ENCODE assay signal across 8 cellular contexts in the genomic region with DNA sequence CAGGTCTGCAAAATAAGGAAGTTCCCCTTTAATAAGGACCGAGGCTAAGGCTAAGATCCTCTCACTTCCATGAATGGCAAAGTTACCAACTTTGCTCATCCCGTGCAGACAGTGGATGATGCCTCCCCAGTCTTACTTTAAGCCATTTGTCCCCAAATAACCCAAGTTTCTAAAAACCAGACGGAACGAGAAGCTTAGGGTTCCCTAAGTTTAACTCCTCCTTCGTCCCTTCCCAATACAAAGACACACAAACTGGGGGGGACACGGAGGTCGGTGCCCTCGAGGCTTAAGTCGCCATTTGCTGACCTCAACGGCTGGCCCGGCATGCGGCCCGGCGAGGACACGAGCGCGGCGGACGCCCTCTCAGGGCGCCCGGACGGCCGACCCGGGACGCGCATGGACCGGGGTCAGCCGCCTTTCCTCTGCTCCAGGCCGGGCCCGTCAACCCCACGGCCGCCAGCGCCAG. TPM values are rescaled to one million over a fixed set of nuclear protein-coding genes. Genes with fewer than 3 reads are reported as not detected.
DNase-seq lines count a peak whose midpoint lies in the region; ATAC-seq and TF ChIP-seq lines count a peak whose summit lies in the region.

No MANE protein-coding gene starts in this region.

- H3K4me3 Mint-ChIP-seq in activated CD4-positive, alpha-beta T cell treated with anti-CD3 and anti-CD28 coated beads for 36 hours = peak overlapping the region; percentile 89
- peak overlapping the region; percentile 87 for H3K4me3 Mint-ChIP-seq in activated B cell treated with CpG ODN at 0.5 μM for 24 hours

- peak overlapping the region; percentile 30 for H3K27ac Mint-ChIP-seq in activated CD4-positive, alpha-beta T cell treated with anti-CD3 and anti-CD28 coated beads for 36 hours
- H3K27ac Mint-ChIP-seq in activated B cell treated with CpG ODN at 0.5 μM for 24 hours = peak overlapping the region; percentile 71

- no peaks in the 10 kb centered on the region for H3K9me3 Mint-ChIP-seq in activated CD4-positive, alpha-beta T cell treated with anti-CD3 and anti-CD28 coated beads for 36 hours (ENCODE audit: low read depth)
- H3K9me3 Mint-ChIP-seq in activated B cell treated with CpG ODN at 0.5 μM for 24 hours = no peaks in the 10 kb centered on the region

- H4K20me1 ChIP-seq in Loucy (ENCODE audit: insufficient read depth, low read length, poor library complexity, severe bottlenecking) = peaks cover 49% of the 10 kb centered on the region

- WGBS in urinary bladder = under 1% methylated on average over 33 of the region's 33 CpGs

- H3K36me3 ChIP-seq in Loucy (ENCODE audit: insufficient read depth, low read length) = no peaks in the 10 kb centered on the region
- no peaks in the 10 kb centered on the region for H3K36me3 ChIP-seq in mucosa of rectum (ENCODE audit: control insufficient read depth in 2 of 2, insufficient read depth in 2 of 2, low read length in 2 of 2)
- H3K36me3 ChIP-seq in urinary bladder (ENCODE audit: insufficient read depth) = no peaks in the 10 kb centered on the region

- ATAC-seq in activated CD4-positive, alpha-beta T cell treated with anti-CD3 and anti-CD28 coated beads for 36 hours = peak; percentile 14
- ATAC-seq in activated B cell treated with CpG ODN at 0.5 μM for 24 hours (ENCODE audit: low read depth) = no peak

- peak; percentile 43 for DNase-seq in activated CD4-positive, alpha-beta T cell treated with anti-CD3 and anti-CD28 coated beads for 36 hours
- no peak for DNase-seq in activated CD4-positive, alpha-beta T cell treated with anti-CD3 and anti-CD28 coated beads for 1 hour
- no peak for DNase-seq in HFF-Myc (ENCODE audit: extremely low read depth, low read depth)
- DNase-seq in activated B cell treated with CpG ODN at 0.5 μM for 24 hours = no peak
- peak; percentile 76 to 88 for DNase-seq in erythroblast (lab: John Stamatoyannopoulos, UW)

- H3K4me1 Mint-ChIP-seq in activated CD4-positive, alpha-beta T cell treated with anti-CD3 and anti-CD28 coated beads for 36 hours = peaks cover 41% of the 10 kb centered on the region
- peaks cover 39% of the 10 kb centered on the region for H3K4me1 Mint-ChIP-seq in activated B cell treated with CpG ODN at 0.5 μM for 24 hours

- TF ChIP-seq CTCF in HFF-Myc (IDR thresholded peaks at IDR 0.05; ENCODE audit: low read depth, low read length, missing control alignments) (no peak), Loucy (conservative IDR thresholded peaks at IDR 0.05; ENCODE audit: low read length) (no peak), activated B cell treated with CpG ODN at 0.5 μM for 24 hours (IDR thresholded peaks at IDR 0.05) (no peak)

- POLR2A ChIA-PET in activated CD4-positive, alpha-beta T cell treated with anti-CD3 and anti-CD28 coated beads for 36 hours (lab: Charles Lee) = interaction anchor here (0.5 to 1.8 kb wide), 5 partner anchors 79 to 1213 kb away, joined by 3 to 9 read pairs (median 3); partner anchors contain the start of genes EPM2A and SHPRH
- POLR2A ChIA-PET in activated B cell treated with CpG ODN at 0.5 μM for 24 hours (lab: Charles Lee) = interaction anchor here (0.6 to 2.9 kb wide), 4 partner anchors 52 to 150 kb away, joined by 4 to 75 read pairs (median 24); partner anchors contain the start of genes EPM2A and SHPRH

- no peaks in the 10 kb centered on the region for H3K27me3 ChIP-seq in Loucy (ENCODE audit: insufficient read depth, low read length, poor library complexity, severe bottlenecking)
- no peaks in the 10 kb centered on the region for H3K27me3 ChIP-seq in mucosa of rectum (ENCODE audit: control insufficient read depth in 2 of 2, insufficient read depth in 2 of 2, low read length in 2 of 2)

- no peaks in the 10 kb centered on the region for H3K9me2 ChIP-seq in Loucy (replicated peaks; ENCODE audit: low read depth, low read length)

- H3K79me2 ChIP-seq in Loucy (ENCODE audit: insufficient read depth, low read length) = peaks cover 69% of the 10 kb centered on the region

- H3K27ac ChIP-seq in mucosa of rectum (ENCODE audit: low read depth in 2 of 2, low read length in 2 of 2) (peak overlapping the region; percentile 88 to 92), urinary bladder (ENCODE audit: low read depth) (peak overlapping the region; percentile 95)

- no peak for TF ChIP-seq POLR2A in erythroblast (IDR thresholded peaks at IDR 0.05; ENCODE audit: low read length)

- H3K9ac ChIP-seq in Loucy (ENCODE audit: low read depth, low read length, poor library complexity, severe bottlenecking) (peak overlapping the region; percentile 89), mucosa of rectum (ENCODE audit: low read depth in 1 of 2, low read length in 2 of 2) (peak overlapping the region; percentile 84 to 86)

- H3K36me3 Mint-ChIP-seq in activated CD4-positive, alpha-beta T cell treated with anti-CD3 and anti-CD28 coated beads for 36 hours (ENCODE audit: low read depth) = peaks cover 2% of the 10 kb centered on the region
- peaks cover 4% of the 10 kb centered on the region for H3K36me3 Mint-ChIP-seq in activated B cell treated with CpG ODN at 0.5 μM for 24 hours (ENCODE audit: low read depth)

- H3K4me3 ChIP-seq in HFF-Myc (replicated peaks; ENCODE audit: low read depth, low read length) (peak overlapping the region; percentile 79), Loucy (ENCODE audit: low read length, poor library complexity, severe bottlenecking) (peak overlapping the region; percentile 98), mucosa of rectum (ENCODE audit: low read length in 2 of 2) (peak overlapping the region; percentile 73 to 83), urinary bladder (ENCODE audit: low read depth, low read length) (peak overlapping the region; percentile 93)

- no peaks in the 10 kb centered on the region for H3F3A ChIP-seq in Loucy (ENCODE audit: low read depth)

- H3K27me3 Mint-ChIP-seq in activated CD4-positive, alpha-beta T cell treated with anti-CD3 and anti-CD28 coated beads for 36 hours = no peaks in the 10 kb centered on the region
- no peaks in the 10 kb centered on the region for H3K27me3 Mint-ChIP-seq in activated B cell treated with CpG ODN at 0.5 μM for 24 hours

- intact Hi-C loops in activated CD4-positive, alpha-beta T cell treated with anti-CD3 and anti-CD28 coated beads for 36 hours (cut with DNase I, micrococcal nuclease) = loop anchor here (1.0 to 10.0 kb wide), 8 partner anchors 79 to 1659 kb away; partner anchors contain the start of genes EPM2A (in 2 of the 2), SHPRH (in 2 of the 2) and STX11 (in 1 of the 2)
- intact Hi-C loops in activated B cell treated with CpG ODN at 0.5 μM for 24 hours (cut with micrococcal nuclease) = loop anchor here (1.0 to 10.0 kb wide), 5 partner anchors 50 to 1597 kb away; partner anchors contain the start of genes EPM2A, SHPRH and STXBP5

- peak overlapping the region; percentile 82 for H3K4me2 ChIP-seq in Loucy (ENCODE audit: low read depth, low read length, poor library complexity, severe bottlenecking)

- no peaks in the 10 kb centered on the region for H3K9me3 ChIP-seq in Loucy (ENCODE audit: insufficient read depth, low read depth, low read length)
- H3K9me3 ChIP-seq in mucosa of rectum (ENCODE audit: control insufficient read depth in 2 of 2, low read length in 2 of 2) = no peaks in the 10 kb centered on the region

- H2AFZ ChIP-seq in Loucy (ENCODE audit: low read length) = peak overlapping the region; percentile 62

- H3K4me1 ChIP-seq in Loucy (ENCODE audit: insufficient read depth, low read length, poor library complexity, severe bottlenecking) = peaks cover 55% of the 10 kb centered on the region
- peaks cover 11 to 19% of the 10 kb centered on the region in 2 donors for H3K4me1 ChIP-seq in mucosa of rectum (ENCODE audit: control insufficient read depth in 2 of 2, insufficient read depth in 2 of 2, low read length in 2 of 2)
- H3K4me1 ChIP-seq in urinary bladder (ENCODE audit: insufficient read depth) = no peaks in the 10 kb centered on the region

- CTCF ChIA-PET in activated CD4-positive, alpha-beta T cell treated with anti-CD3 and anti-CD28 coated beads for 36 hours (lab: Charles Lee) = no interaction called here
- CTCF ChIA-PET in activated B cell treated with CpG ODN at 0.5 μM for 24 hours (lab: Charles Lee) = interaction anchor here (0.8 to 1.0 kb wide), 2 partner anchors 74 to 180 kb away, joined by 3 to 4 read pairs; no protein-coding TSS in a partner anchor

RNA-seq across cellular contexts. Expression of gene FBXO30, which starts 0.5 kb away (rescaled TPM):
- 1 to 10 TPM; 2.3 to 2.8 TPM for total RNA-seq in activated CD4-positive, alpha-beta T cell treated with anti-CD3 and anti-CD28 coated beads for 36 hours
- total RNA-seq in activated B cell treated with CpG ODN at 0.5 μM for 24 hours = 5.8 and 6.1 TPM in 2 replicates
- 31.7 TPM for total RNA-seq in urinary bladder
- polyA plus RNA-seq in urinary bladder = 11.5 TPM

Comparison
In these comparisons a context has a peak if more than half of its experiments do, and no peak if none do; other contexts are left out.
1. DNase-seq: peak in activated CD4-positive, alpha-beta T cell treated with anti-CD3 and anti-CD28 coated beads for 36 hours (single experiment) and erythroblast (2 of 2); none in activated CD4-positive, alpha-beta T cell treated with anti-CD3 and anti-CD28 coated beads for 1 hour (single experiment), HFF-Myc (single experiment) and activated B cell treated with CpG ODN at 0.5 μM for 24 hours (single experiment).
2. Peak in every context shown above with its lines, with median percentiles within 50 percentile points of each other: H3K4me3 ChIP-seq.